Comparison of ENCODE assay signal across 23 cellular contexts in genomic region chr11:13765886-13766285, GRCh38.
"Had no signal": no experiment of that assay in that cellular context is flagged by ENCODE, and none has a peak within 500 bp of the region (broad histone marks: within the 10 kb centered on the region; RNA-seq: fewer than 3 reads in every experiment).

No MANE protein-coding gene starts in this region.

- H3K36me3 ChIP-seq: esophagus squamous epithelium, gastrocnemius medialis, heart right ventricle, left lung, lower lobe of right lung had no signal

- H3K4me1 ChIP-seq: esophagus squamous epithelium, gastrocnemius medialis, left lung, lower lobe of right lung had no signal

- H3K27ac ChIP-seq: epithelial cell of prostate, esophagus squamous epithelium, gastrocnemius medialis, heart right ventricle, left lung, lower lobe of right lung had no signal

- H3K27ac Mint-ChIP-seq: dendritic cell treated with granulocyte-macrophage colony-stimulating factor and Interleukin-4, amounts not matched to agents 40 ng/mL and 50 ng/mL, for 4 days; effector memory CD8-positive, alpha-beta T cell; endodermal cell; naive thymus-derived CD4-positive, alpha-beta T cell had no signal

- DNase-seq: cortex of kidney; effector CD8-positive, alpha-beta T cell; effector memory CD8-positive, alpha-beta T cell; endodermal cell; erythroblast; esophagus squamous epithelium; foreskin fibroblast; foreskin melanocyte; gastrocnemius medialis; glutamatergic neuron; head of caudate nucleus; heart right ventricle; hippocampal formation; left cardiac atrium; left lung; left ventricle myocardium superior; lower lobe of right lung; mesenchymal stem cell; midbrain; naive thymus-derived CD4-positive, alpha-beta T cell had no signal

- H3K4me3 Mint-ChIP-seq: dendritic cell treated with granulocyte-macrophage colony-stimulating factor and Interleukin-4, amounts not matched to agents 40 ng/mL and 50 ng/mL, for 4 days; effector memory CD8-positive, alpha-beta T cell; endodermal cell; naive thymus-derived CD4-positive, alpha-beta T cell had no signal

- H3K9me3 Mint-ChIP-seq: dendritic cell treated with granulocyte-macrophage colony-stimulating factor and Interleukin-4, amounts not matched to agents 40 ng/mL and 50 ng/mL, for 4 days; effector memory CD8-positive, alpha-beta T cell; naive thymus-derived CD4-positive, alpha-beta T cell had no signal

- H3K36me3 Mint-ChIP-seq: naive thymus-derived CD4-positive, alpha-beta T cell had no signal

- ATAC-seq: effector memory CD8-positive, alpha-beta T cell; esophagus mucosa; gastrocnemius medialis; heart right ventricle; left cardiac atrium; left lung; left ventricle myocardium superior; lower lobe of right lung; naive thymus-derived CD4-positive, alpha-beta T cell had no signal

- H3K9me3 ChIP-seq: esophagus squamous epithelium, gastrocnemius medialis, heart right ventricle, left lung, lower lobe of right lung had no signal

- H3K4me3 ChIP-seq: esophagus squamous epithelium, gastrocnemius medialis, heart right ventricle, left lung, lower lobe of right lung had no signal

- H3K4me1 Mint-ChIP-seq: naive thymus-derived CD4-positive, alpha-beta T cell had no signal

- H3K27me3 ChIP-seq: esophagus squamous epithelium, gastrocnemius medialis, left lung had no signal
